In genomic region chr10:79149345-79149661, GRCh38 we compare ENCODE assay signal across 10 cellular contexts.
DNase-seq lines count a peak whose midpoint lies in the region; ATAC-seq, FAIRE-seq and TF ChIP-seq lines count a peak whose summit lies in the region.
"Had no signal": no experiment of that assay in that cellular context is flagged by ENCODE, and none has a peak within 500 bp of the region (broad histone marks: within the 10 kb centered on the region; RNA-seq: fewer than 3 reads in every experiment).

No MANE protein-coding gene starts in this region.

- TF ChIP-seq EP300 in HepG2 (IDR thresholded peaks at IDR 0.05; ENCODE audit: low read depth in 2 of 2, low read length in 2 of 2) (no peak), HepG2 (CRISPR knock-in tag; IDR thresholded peaks at IDR 0.05; ENCODE audit: borderline replicate concordance) (no peak)

- H3K9me3 ChIP-seq in HepG2 (ENCODE audit: low read length) (no peaks in the 10 kb centered on the region), spleen (no peaks in the 10 kb centered on the region)

- no peaks in the 10 kb centered on the region for H3K9me3 Mint-ChIP-seq in GM23338

- no peak overlapping the region for H3K27ac ChIP-seq in GM23338 (ENCODE audit: low read depth)
- H3K27ac ChIP-seq in angular gyrus (ENCODE audit: low read depth, low read length) = peak overlapping the region; percentile 52
- peak overlapping the region; percentile 6 for H3K27ac ChIP-seq in HepG2 (ENCODE audit: extremely low read length, insufficient read depth, low read length)
- H3K27ac ChIP-seq in spleen = peak overlapping the region; percentile 77 to 95 (median 88)

- WGBS in HepG2 (ENCODE audit: low lambda C conversion rate) = no CpG with 5 or more reads among the region's 3 CpGs
- WGBS in spleen, 5 donors = 23 to 46% (median 28%) methylated on average over 2 to 3 of the region's 3 CpGs

- H3K9ac ChIP-seq in HepG2 (ENCODE audit: insufficient read depth, low read depth, low read length) = no peak overlapping the region

- H3K36me3 ChIP-seq in GM23338 (ENCODE audit: insufficient read depth) = no peaks in the 10 kb centered on the region
- peaks cover 28 to 68% of the 10 kb centered on the region in 2 experiments for H3K36me3 ChIP-seq in HepG2 (replicated peaks in 1 of 2; ENCODE audit: control insufficient read depth in 1 of 2, insufficient read depth in 2 of 2, low read length in 2 of 2)
- H3K36me3 ChIP-seq in spleen = peaks cover 0 to 2% (median 0%) of the 10 kb centered on the region in 6 donors

- CTCF ChIA-PET in HepG2 (lab: Yijun Ruan, JAX; ENCODE audit: low intra/inter-chr PET ratio, low total read pairs) = no interaction called here

- H3K4me3 ChIP-seq in GM23338 (no peak overlapping the region), HepG2 (replicated peaks in 1 of 3; ENCODE audit: insufficient read depth in 1 of 3, low read depth in 2 of 3, low read length in 3 of 3) (no peak overlapping the region), spleen (peak overlapping the region in 1 of 8 donors; percentile 33)

- intact Hi-C loops in HepG2 (cut with micrococcal nuclease; ENCODE audit: unreplicated experiment) = no loop called here
- intact Hi-C loops in spleen (cut with DNase I; ENCODE audit: low total_unique reads) = no loop called here

- H2AFZ ChIP-seq in GM23338 (no peak overlapping the region), HepG2 (ENCODE audit: low read length) (no peak overlapping the region)

- TF ChIP-seq POLR2A in HepG2 (IDR thresholded peaks at IDR 0.05; ENCODE audit: insufficient read depth in 1 of 2, low read depth in 2 of 2, low read length in 2 of 2) = no peak
- no peak for TF ChIP-seq POLR2A in spleen (IDR thresholded peaks at IDR 0.05)
- no peak for TF ChIP-seq POLR2A in GM18505 (IDR thresholded peaks at IDR 0.05; ENCODE audit: borderline replicate concordance, extremely low read depth, insufficient read depth, insufficient read length)

- no peak for DNase-seq in GM23338 (ENCODE audit: low spot score)
- no peak for DNase-seq in HepG2 (ENCODE audit: low spot score)
- DNase-seq in spleen = peak; percentile 79
- DNase-seq in HK-2 (ENCODE audit: unreplicated experiment) = no peak
- DNase-seq in HuH-7.5 (ENCODE audit: low spot score) = no peak
- no peak for DNase-seq in NCI-H1092 (lab: John Stamatoyannopoulos, UW)
- DNase-seq: activated CD8-positive, alpha-beta memory T cell treated with anti-CD3 and anti-CD28 coated beads, Interleukin-2, amount 50 U/mL, for 4 hours had no signal

- in situ Hi-C loops in HepG2 (cut with HindIII; ENCODE audit: extremely low pct_ligation_motif_present, low pct_unique_long_range_greater_than_20kb) = no loop called here

- no peak overlapping the region for H3K27ac Mint-ChIP-seq in GM23338

- ATAC-seq in GM23338 (peak; percentile 5; the same call in 2 of the 3 replicates), HepG2 (no peak; the same call in 1 of the 3 replicates), GM18505 (IDR thresholded peaks at IDR 0.05; ENCODE audit: unreplicated experiment) (no peak)

- H3K4me3 Mint-ChIP-seq in GM23338 = no peak overlapping the region

- H3K79me2 ChIP-seq in GM23338 (replicated peaks; ENCODE audit: insufficient read depth) (0 out of 2 replicates have a peak, but pooled peaks cover 2% of the 10 kb centered on the region), HepG2 (ENCODE audit: insufficient read depth, low read length) (peaks cover 2% of the 10 kb centered on the region)

- no peaks in the 10 kb centered on the region for H3K9me2 ChIP-seq in GM23338 (ENCODE audit: insufficient read depth)

- H3K36me3 Mint-ChIP-seq in GM23338 (ENCODE audit: low read depth) = peaks cover 2% of the 10 kb centered on the region; the same call in 2 of the 3 replicates

- TF ChIP-seq CTCF in GM23338 (conservative IDR thresholded peaks at IDR 0.05; ENCODE audit: low read depth in 2 of 2) (no peak), HepG2 (CRISPR knock-in tag; IDR thresholded peaks at IDR 0.05) (no peak), spleen (IDR thresholded peaks at IDR 0.05 in 8 of 11, conservative IDR thresholded peaks at IDR 0.05 in 3 of 11) (no peak)

- H4K20me1 ChIP-seq in GM23338 (replicated peaks; ENCODE audit: insufficient read depth) (no peaks in the 10 kb centered on the region), HepG2 (ENCODE audit: insufficient read depth, low read length) (peaks cover 11% of the 10 kb centered on the region)

- H3F3A ChIP-seq in GM23338 (replicated peaks; ENCODE audit: low read depth) = no peaks in the 10 kb centered on the region

- H3K4me2 ChIP-seq in GM23338 (no peak overlapping the region), HepG2 (ENCODE audit: low read depth, low read length) (no peak overlapping the region)

- peaks cover 24% of the 10 kb centered on the region for H3K4me1 Mint-ChIP-seq in GM23338

- H3K4me1 ChIP-seq in GM23338 (ENCODE audit: insufficient read depth) (peaks cover 8% of the 10 kb centered on the region; the same call in 1 of the 2 replicates), HepG2 (ENCODE audit: insufficient read depth, low read length) (peaks cover 61% of the 10 kb centered on the region), spleen (peaks cover 60 to 100% (median 94%) of the 10 kb centered on the region in 6 donors)

- no TSS peak for BruUV-seq in HepG2 (replicated peaks; lab: Mats Ljungman, UMichigan)

- no peak for FAIRE-seq in HepG2 (lab: Jason Lieb, UNC)
- FAIRE-seq: endometrium had no signal

- H3K27me3 ChIP-seq in GM23338 (ENCODE audit: insufficient read depth) (no peaks in the 10 kb centered on the region), HepG2 (ENCODE audit: control insufficient read depth in 1 of 2, insufficient read depth in 2 of 2, low read length in 2 of 2) (no peaks in the 10 kb centered on the region), spleen (replicated peaks in 1 of 7) (no peaks in the 10 kb centered on the region)

- no peak for TF ChIP-seq RAD21 in HepG2 (CRISPR knock-in tag; IDR thresholded peaks at IDR 0.05)

- H3K27me3 Mint-ChIP-seq in GM23338 (ENCODE audit: insufficient read depth, low read depth, poor library complexity) = peaks cover 13% of the 10 kb centered on the region

- POLR2A ChIA-PET in HepG2 (lab: Yijun Ruan, JAX) = interaction anchor here (2.2 kb wide), 1 partner anchor 8 kb away, joined by 8 read pairs; no protein-coding TSS in a partner anchor

TF ChIP-seq in GM23338, 12 proteins besides CTCF, POLR2A, EP300 and RAD21 (continues in another document):
- TF ChIP-seq REST (IDR thresholded peaks at IDR 0.05; ENCODE audit: unreplicated experiment) = no peak

TF ChIP-seq in HepG2, 621 proteins besides CTCF, POLR2A, EP300 and RAD21:
- TF ChIP-seq ZNF331 (CRISPR knock-in tag; IDR thresholded peaks at IDR 0.05) = no peak
- TF ChIP-seq ZNF333 (CRISPR knock-in tag; IDR thresholded peaks at IDR 0.05; ENCODE audit: borderline replicate concordance) = no peak
- 0 out of 2 replicates have a peak, but pooled peaks have one; percentile 33 for TF ChIP-seq ZNF687 (CRISPR knock-in tag; IDR thresholded peaks at IDR 0.05)
- TF ChIP-seq ZNF652 (CRISPR knock-in tag; IDR thresholded peaks at IDR 0.05; ENCODE audit: borderline replicate concordance, low read depth) = no peak
